Comparison of ENCODE assay signal across 1 cellular context in genomic region chr14:100677925-100678765, GRCh38.
TF ChIP-seq lines count a peak whose summit lies in the region.

No MANE protein-coding gene starts in this region.

TF ChIP-seq in K562, 482 proteins besides CTCF, POLR2A, EP300 and RAD21 (continued from another document):
- TF ChIP-seq, protein P1, sequence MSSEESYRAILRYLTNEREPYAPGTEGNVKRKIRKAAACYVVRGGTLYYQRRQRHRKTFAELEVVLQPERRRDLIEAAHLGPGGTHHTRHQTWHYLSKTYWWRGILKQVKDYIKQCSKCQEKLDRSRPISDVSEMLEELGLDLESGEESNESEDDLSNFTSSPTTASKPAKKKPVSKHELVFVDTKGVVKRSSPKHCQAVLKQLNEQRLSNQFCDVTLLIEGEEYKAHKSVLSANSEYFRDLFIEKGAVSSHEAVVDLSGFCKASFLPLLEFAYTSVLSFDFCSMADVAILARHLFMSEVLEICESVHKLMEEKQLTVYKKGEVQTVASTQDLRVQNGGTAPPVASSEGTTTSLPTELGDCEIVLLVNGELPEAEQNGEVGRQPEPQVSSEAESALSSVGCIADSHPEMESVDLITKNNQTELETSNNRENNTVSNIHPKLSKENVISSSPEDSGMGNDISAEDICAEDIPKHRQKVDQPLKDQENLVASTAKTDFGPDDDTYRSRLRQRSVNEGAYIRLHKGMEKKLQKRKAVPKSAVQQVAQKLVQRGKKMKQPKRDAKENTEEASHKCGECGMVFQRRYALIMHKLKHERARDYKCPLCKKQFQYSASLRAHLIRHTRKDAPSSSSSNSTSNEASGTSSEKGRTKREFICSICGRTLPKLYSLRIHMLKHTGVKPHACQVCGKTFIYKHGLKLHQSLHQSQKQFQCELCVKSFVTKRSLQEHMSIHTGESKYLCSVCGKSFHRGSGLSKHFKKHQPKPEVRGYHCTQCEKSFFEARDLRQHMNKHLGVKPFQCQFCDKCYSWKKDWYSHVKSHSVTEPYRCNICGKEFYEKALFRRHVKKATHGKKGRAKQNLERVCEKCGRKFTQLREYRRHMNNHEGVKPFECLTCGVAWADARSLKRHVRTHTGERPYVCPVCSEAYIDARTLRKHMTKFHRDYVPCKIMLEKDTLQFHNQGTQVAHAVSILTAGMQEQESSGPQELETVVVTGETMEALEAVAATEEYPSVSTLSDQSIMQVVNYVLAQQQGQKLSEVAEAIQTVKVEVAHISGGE (CRISPR knock-in tag; IDR thresholded peaks at IDR 0.05): peak in 1 of 3 experiments; percentile 66; a peak in 2 of 6 replicates
- TF ChIP-seq ILK (tag; IDR thresholded peaks at IDR 0.05; ENCODE audit: borderline replicate concordance, low read depth) (no peak), BACH1 (tag; IDR thresholded peaks at IDR 0.05) (peak; percentile 67; the same call in 1 of the 2 replicates), RFX5 (IDR thresholded peaks at IDR 0.05; ENCODE audit: low read depth, low read length) (no peak), PHTF2 (CRISPR knock-in tag; IDR thresholded peaks at IDR 0.05) (no peak), GATA2 (CRISPR knock-in tag; IDR thresholded peaks at IDR 0.05) (peak; percentile 70), SPI1 (IDR thresholded peaks at IDR 0.05; ENCODE audit: borderline replicate concordance, low read depth, low read length) (no peak), RCOR1 (IDR thresholded peaks at IDR 0.05; ENCODE audit: borderline replicate concordance in 1 of 2, low read depth in 2 of 2, low read length in 2 of 2) (peak in 1 of 2 experiments; percentile 49; a peak in 1 of 4 replicates), RBM25 (IDR thresholded peaks at IDR 0.05; ENCODE audit: low read depth, low read length, severe bottlenecking) (no peak), PKNOX1 (IDR thresholded peaks at IDR 0.05) (no peak), ZNF175 (CRISPR knock-in tag; IDR thresholded peaks at IDR 0.05; ENCODE audit: low read depth) (0 out of 2 replicates have a peak, but pooled peaks have one; percentile 18), ZBTB17 (CRISPR knock-in tag; IDR thresholded peaks at IDR 0.05) (peak; percentile 57; the same call in 1 of the 2 replicates), MAFK (IDR thresholded peaks at IDR 0.05; ENCODE audit: low read length) (no peak), GTF2A2 (tag; IDR thresholded peaks at IDR 0.05) (no peak), MAZ (CRISPR knock-in tag; conservative IDR thresholded peaks at IDR 0.05 in 1 of 2, IDR thresholded peaks at IDR 0.05 in 1 of 2) (peak; percentile 68 to 89), ZKSCAN1 (IDR thresholded peaks at IDR 0.05; ENCODE audit: low read depth, low read length) (no peak), POLR2G (IDR thresholded peaks at IDR 0.05; ENCODE audit: low read depth, low read length) (no peak; the same call in none of the 2 replicates), HOMEZ (CRISPR knock-in tag; IDR thresholded peaks at IDR 0.05) (no peak)
- TF ChIP-seq, protein P2, sequence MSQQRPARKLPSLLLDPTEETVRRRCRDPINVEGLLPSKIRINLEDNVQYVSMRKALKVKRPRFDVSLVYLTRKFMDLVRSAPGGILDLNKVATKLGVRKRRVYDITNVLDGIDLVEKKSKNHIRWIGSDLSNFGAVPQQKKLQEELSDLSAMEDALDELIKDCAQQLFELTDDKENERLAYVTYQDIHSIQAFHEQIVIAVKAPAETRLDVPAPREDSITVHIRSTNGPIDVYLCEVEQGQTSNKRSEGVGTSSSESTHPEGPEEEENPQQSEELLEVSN (IDR thresholded peaks at IDR 0.05; ENCODE audit: borderline replicate concordance in 1 of 2, extremely low read depth in 1 of 2, insufficient read depth in 1 of 2, insufficient read length in 1 of 2, low read depth in 1 of 2, low read length in 1 of 2, poor library complexity in 1 of 2, severe bottlenecking in 1 of 2): peak in 1 of 2 experiments; percentile 45
- TF ChIP-seq, protein P3, sequence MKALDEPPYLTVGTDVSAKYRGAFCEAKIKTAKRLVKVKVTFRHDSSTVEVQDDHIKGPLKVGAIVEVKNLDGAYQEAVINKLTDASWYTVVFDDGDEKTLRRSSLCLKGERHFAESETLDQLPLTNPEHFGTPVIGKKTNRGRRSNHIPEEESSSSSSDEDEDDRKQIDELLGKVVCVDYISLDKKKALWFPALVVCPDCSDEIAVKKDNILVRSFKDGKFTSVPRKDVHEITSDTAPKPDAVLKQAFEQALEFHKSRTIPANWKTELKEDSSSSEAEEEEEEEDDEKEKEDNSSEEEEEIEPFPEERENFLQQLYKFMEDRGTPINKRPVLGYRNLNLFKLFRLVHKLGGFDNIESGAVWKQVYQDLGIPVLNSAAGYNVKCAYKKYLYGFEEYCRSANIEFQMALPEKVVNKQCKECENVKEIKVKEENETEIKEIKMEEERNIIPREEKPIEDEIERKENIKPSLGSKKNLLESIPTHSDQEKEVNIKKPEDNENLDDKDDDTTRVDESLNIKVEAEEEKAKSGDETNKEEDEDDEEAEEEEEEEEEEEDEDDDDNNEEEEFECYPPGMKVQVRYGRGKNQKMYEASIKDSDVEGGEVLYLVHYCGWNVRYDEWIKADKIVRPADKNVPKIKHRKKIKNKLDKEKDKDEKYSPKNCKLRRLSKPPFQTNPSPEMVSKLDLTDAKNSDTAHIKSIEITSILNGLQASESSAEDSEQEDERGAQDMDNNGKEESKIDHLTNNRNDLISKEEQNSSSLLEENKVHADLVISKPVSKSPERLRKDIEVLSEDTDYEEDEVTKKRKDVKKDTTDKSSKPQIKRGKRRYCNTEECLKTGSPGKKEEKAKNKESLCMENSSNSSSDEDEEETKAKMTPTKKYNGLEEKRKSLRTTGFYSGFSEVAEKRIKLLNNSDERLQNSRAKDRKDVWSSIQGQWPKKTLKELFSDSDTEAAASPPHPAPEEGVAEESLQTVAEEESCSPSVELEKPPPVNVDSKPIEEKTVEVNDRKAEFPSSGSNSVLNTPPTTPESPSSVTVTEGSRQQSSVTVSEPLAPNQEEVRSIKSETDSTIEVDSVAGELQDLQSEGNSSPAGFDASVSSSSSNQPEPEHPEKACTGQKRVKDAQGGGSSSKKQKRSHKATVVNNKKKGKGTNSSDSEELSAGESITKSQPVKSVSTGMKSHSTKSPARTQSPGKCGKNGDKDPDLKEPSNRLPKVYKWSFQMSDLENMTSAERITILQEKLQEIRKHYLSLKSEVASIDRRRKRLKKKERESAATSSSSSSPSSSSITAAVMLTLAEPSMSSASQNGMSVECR (CRISPR knock-in tag; IDR thresholded peaks at IDR 0.05): 0 out of 2 replicates have a peak, but pooled peaks have one; percentile 38
- TF ChIP-seq, protein P4, sequence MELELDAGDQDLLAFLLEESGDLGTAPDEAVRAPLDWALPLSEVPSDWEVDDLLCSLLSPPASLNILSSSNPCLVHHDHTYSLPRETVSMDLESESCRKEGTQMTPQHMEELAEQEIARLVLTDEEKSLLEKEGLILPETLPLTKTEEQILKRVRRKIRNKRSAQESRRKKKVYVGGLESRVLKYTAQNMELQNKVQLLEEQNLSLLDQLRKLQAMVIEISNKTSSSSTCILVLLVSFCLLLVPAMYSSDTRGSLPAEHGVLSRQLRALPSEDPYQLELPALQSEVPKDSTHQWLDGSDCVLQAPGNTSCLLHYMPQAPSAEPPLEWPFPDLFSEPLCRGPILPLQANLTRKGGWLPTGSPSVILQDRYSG (tag; conservative IDR thresholded peaks at IDR 0.05; ENCODE audit: low read depth): no peak
TF ChIP-seq in K562: peak in this region for 44.
